15 cellular contexts compared by ENCODE assay signal in genomic region chr3:16112910-16113504, GRCh38.
DNase-seq lines count a peak whose midpoint lies in the region; ATAC-seq and TF ChIP-seq lines count a peak whose summit lies in the region.
"Had no signal": no experiment of that assay in that cellular context is flagged by ENCODE, and none has a peak within 500 bp of the region (broad histone marks: within the 10 kb centered on the region; RNA-seq: fewer than 3 reads in every experiment).

No MANE protein-coding gene starts in this region.

- no peak overlapping the region for H3K23ac ChIP-seq in mesenchymal stem cell (ENCODE audit: low read length in 2 of 2)

- H3K27ac ChIP-seq in AG04450 (ENCODE audit: low read depth, low read length) (peak overlapping the region; percentile 63), PC-3 (ENCODE audit: low read length) (peak overlapping the region; percentile 53), mesenchymal stem cell (ENCODE audit: low read length, poor library complexity, severe bottlenecking) (peak overlapping the region; percentile 8)
- H3K27ac ChIP-seq: HL-60 had no signal

- no peak overlapping the region for H2BK15ac ChIP-seq in mesenchymal stem cell (ENCODE audit: low read depth, poor library complexity, severe bottlenecking)

- H3K79me1 ChIP-seq in mesenchymal stem cell (replicated peaks; ENCODE audit: low read length, poor library complexity, severe bottlenecking) = no peaks in the 10 kb centered on the region

- no peaks in the 10 kb centered on the region for H3K9me2 ChIP-seq in PC-3 (replicated peaks; ENCODE audit: low read length)

- DNase-seq in AG04450 (ENCODE audit: low read depth, low spot score) = no peak
- DNase-seq in PC-3 = peak; percentile 25
- DNase-seq in epithelial cell of proximal tubule (ENCODE audit: low read depth) = peak; percentile 82
- peak; percentile 64 for DNase-seq in mesenchymal stem cell
- no peak for DNase-seq in glutamatergic neuron
- no peak for DNase-seq in NCI-H2171 treated with DMSO at 0.1 percent for 48 hours (lab: John Stamatoyannopoulos, UW)
- no peak for DNase-seq in T-helper 9 cell
- DNase-seq: DND-41; NCI-H345; stimulated activated CD4-positive, alpha-beta T cell treated with anti-CD3 and anti-CD28 coated beads, Interleukin-12 subunit alpha, Interleukin-12 subunit beta, amount 100 ng/mL, for 4 hours had no signal

- CTCF ChIA-PET in AG04450 (lab: Charles Lee) (interaction anchor here (1.1 kb wide), 1 partner anchor 64 kb away, joined by 3 read pairs; no protein-coding TSS in a partner anchor), PC-3 (lab: Charles Lee) (no interaction called here)

- peaks cover 10% of the 10 kb centered on the region; the same call in 1 of the 2 replicates for H3K4me1 ChIP-seq in PC-3 (ENCODE audit: insufficient read depth, low read length)
- H3K4me1 ChIP-seq in mesenchymal stem cell (ENCODE audit: control insufficient read depth, insufficient read depth, low read depth, low read length) = no peaks in the 10 kb centered on the region

- H3K36me3 ChIP-seq in PC-3 (ENCODE audit: low read depth, low read length) (no peaks in the 10 kb centered on the region), mesenchymal stem cell (ENCODE audit: control insufficient read depth in 1 of 2, insufficient read depth in 2 of 2, low read depth in 1 of 2, low read length in 2 of 2) (peaks cover 0 to 14% of the 10 kb centered on the region in 2 experiments)

- H4K91ac ChIP-seq in mesenchymal stem cell (ENCODE audit: low read length) = no peak overlapping the region

- H3K4ac ChIP-seq in mesenchymal stem cell (ENCODE audit: low read depth in 1 of 2, low read length in 2 of 2) = no peak overlapping the region

- POLR2A ChIA-PET in AG04450 (lab: Yijun Ruan, JAX) = interaction anchor here (0.6 kb wide), 1 partner anchor 467 kb away, joined by 3 read pairs; no protein-coding TSS in a partner anchor
- POLR2A ChIA-PET in PC-3 (lab: Charles Lee; ENCODE audit: unreplicated experiment) = no interaction called here

- no peak overlapping the region for H3K4me3 Mint-ChIP-seq in glutamatergic neuron (ENCODE audit: unreplicated experiment)
- H3K4me3 Mint-ChIP-seq: GM23338; neural crest cell; T-helper 1 cell treated with Interleukin-12 subunit alpha and Interleukin-12 subunit beta and Interleukin-4 antibody, amounts not matched to agents 30 μg/mL and 1 μg/mL, for 36 hours had no signal

- H2AFZ ChIP-seq in PC-3 (ENCODE audit: low read length) (no peak overlapping the region), mesenchymal stem cell (ENCODE audit: low read depth, low read length) (peak overlapping the region; percentile 11)
- H2AFZ ChIP-seq: GM23338 had no signal

- no peak overlapping the region for H3K9ac ChIP-seq in PC-3 (ENCODE audit: low read length)
- peak overlapping the region; percentile 85 for H3K9ac ChIP-seq in mesenchymal stem cell (ENCODE audit: low read length)

- WGBS in mesenchymal stem cell = 45% methylated on average over 1 of the region's 1 CpG

- H3K4me2 ChIP-seq in PC-3 (ENCODE audit: low read length) = no peak overlapping the region
- no peak overlapping the region for H3K4me2 ChIP-seq in mesenchymal stem cell (ENCODE audit: low read length, poor library complexity, severe bottlenecking)
- H3K4me2 ChIP-seq: GM23338 had no signal

- no peak overlapping the region for H3K18ac ChIP-seq in mesenchymal stem cell (ENCODE audit: low read depth in 1 of 2, low read length in 2 of 2)

- peak; percentile 70 for ATAC-seq in PC-3
- ATAC-seq in HG03135 (IDR thresholded peaks at IDR 0.05; ENCODE audit: unreplicated experiment) = no peak
- ATAC-seq: GM23338 had no signal

- H3K27me3 Mint-ChIP-seq in glutamatergic neuron (ENCODE audit: unreplicated experiment) = no peaks in the 10 kb centered on the region

- H3K27me3 ChIP-seq in AG04450 (ENCODE audit: control insufficient read depth, insufficient read depth, low read length) (no peaks in the 10 kb centered on the region), PC-3 (ENCODE audit: low read length) (no peaks in the 10 kb centered on the region), mesenchymal stem cell (ENCODE audit: control insufficient read depth in 1 of 2, insufficient read depth in 1 of 2, low read length in 2 of 2) (no peaks in the 10 kb centered on the region)

- no peaks in the 10 kb centered on the region for H3F3A ChIP-seq in PC-3 (ENCODE audit: low read length, unreplicated experiment)

- H3K9me3 ChIP-seq in AG04450 (ENCODE audit: control insufficient read depth, insufficient read depth, low read length) (no peaks in the 10 kb centered on the region; the same call in none of the 2 replicates), PC-3 (ENCODE audit: low read length) (no peaks in the 10 kb centered on the region), mesenchymal stem cell (ENCODE audit: control insufficient read depth, low read length) (no peaks in the 10 kb centered on the region)

- H3K27ac Mint-ChIP-seq in glutamatergic neuron (ENCODE audit: unreplicated experiment) = no peak overlapping the region
- H3K27ac Mint-ChIP-seq: GM23338; T-helper 1 cell treated with Interleukin-12 subunit alpha and Interleukin-12 subunit beta and Interleukin-4 antibody, amounts not matched to agents 30 μg/mL and 1 μg/mL, for 36 hours had no signal

- no peaks in the 10 kb centered on the region for H3K4me1 Mint-ChIP-seq in glutamatergic neuron (ENCODE audit: low read depth, unreplicated experiment)
- H3K4me1 Mint-ChIP-seq: GM23338, neural crest cell had no signal

- H2BK120ac ChIP-seq in mesenchymal stem cell (ENCODE audit: low read depth, low read length) = no peak overlapping the region

- H3K36me3 Mint-ChIP-seq in glutamatergic neuron (ENCODE audit: unreplicated experiment) = peaks cover 4% of the 10 kb centered on the region

- H3K79me2 ChIP-seq in PC-3 (ENCODE audit: low read length) = no peaks in the 10 kb centered on the region

- TF ChIP-seq CTCF in AG04450 (IDR thresholded peaks at IDR 0.05; ENCODE audit: low read depth, low read length) = no peak
- no peak for TF ChIP-seq CTCF in PC-3 (conservative IDR thresholded peaks at IDR 0.05; ENCODE audit: low read depth, low read length)
- no peak for TF ChIP-seq CTCF in epithelial cell of proximal tubule (conservative IDR thresholded peaks at IDR 0.05; ENCODE audit: low read depth, low read length)
- no peak for TF ChIP-seq CTCF in glutamatergic neuron (IDR thresholded peaks at IDR 0.05; ENCODE audit: partially characterized antibody, unreplicated experiment)

- H2BK12ac ChIP-seq in mesenchymal stem cell (ENCODE audit: low read length in 2 of 2) = no peak overlapping the region

- no peak overlapping the region for H2BK5ac ChIP-seq in mesenchymal stem cell (ENCODE audit: low read depth, low read length, poor library complexity, severe bottlenecking)

- H3K9me3 Mint-ChIP-seq in glutamatergic neuron (ENCODE audit: unreplicated experiment) = peaks cover 4% of the 10 kb centered on the region

- intact Hi-C loops in PC-3 (cut with micrococcal nuclease) = no loop called here

- no peak overlapping the region for H4K8ac ChIP-seq in mesenchymal stem cell (ENCODE audit: low read length)

- no peak overlapping the region for H2AK5ac ChIP-seq in mesenchymal stem cell (ENCODE audit: low read length, severe bottlenecking)

- no peak overlapping the region for H3K14ac ChIP-seq in mesenchymal stem cell (ENCODE audit: low read length in 2 of 2)

- no peaks in the 10 kb centered on the region for H4K20me1 ChIP-seq in PC-3 (ENCODE audit: low read length)

- BruUV-seq in PC-3 (replicated peaks; lab: Mats Ljungman, UMichigan) = no TSS peak

- no peak overlapping the region for H3K4me3 ChIP-seq in AG04450 (ENCODE audit: low read depth, low read length)
- H3K4me3 ChIP-seq in PC-3 (ENCODE audit: low read length) = no peak overlapping the region
- H3K4me3 ChIP-seq in epithelial cell of proximal tubule (ENCODE audit: low read depth, low read length) = no peak overlapping the region
- no peak overlapping the region for H3K4me3 ChIP-seq in mesenchymal stem cell (ENCODE audit: insufficient read depth in 1 of 2, low read depth in 1 of 2, low read length in 2 of 2)
- H3K4me3 ChIP-seq: GM23338 had no signal

Comparison
In these comparisons a context has a peak if more than half of its experiments do, and no peak if none do; other contexts are left out.
1. DNase-seq: peak in PC-3 (single experiment), epithelial cell of proximal tubule (single experiment) and mesenchymal stem cell (single experiment); none in AG04450 (single experiment), glutamatergic neuron (single experiment), NCI-H2171 treated with DMSO at 0.1 percent for 48 hours (single experiment) and T-helper 9 cell (single experiment).
2. H3K27ac ChIP-seq: peak in every context shown above with its lines; median percentile 63 in AG04450; 53 in PC-3; 8 in mesenchymal stem cell.